ENCODE assay signal across 18 cellular contexts in genomic region chr17:60916043-60916442, GRCh38.
DNase-seq lines count a peak whose midpoint lies in the region; ATAC-seq, FAIRE-seq and TF ChIP-seq lines count a peak whose summit lies in the region.
"Had no signal": no experiment of that assay in that cellular context is flagged by ENCODE, and none has a peak within 500 bp of the region (broad histone marks: within the 10 kb centered on the region; RNA-seq: fewer than 3 reads in every experiment).

No MANE protein-coding gene starts in this region.

- no peak for TF ChIP-seq RAD21 in HCT116 (IDR thresholded peaks at IDR 0.05; ENCODE audit: low read depth)

- intact Hi-C loops in HCT116 (cut with micrococcal nuclease) (no loop called here), cardiac septum (cut with DNase I) (no loop called here)

- ATAC-seq in HCT116, result no peak

- H4K20me1 ChIP-seq in HCT116 (ENCODE audit: insufficient read depth), result no peaks in the 10 kb centered on the region
- H4K20me1 ChIP-seq: BLaER1 treated with 17β-estradiol and CSF1 and Interleukin-3, amounts not matched to agents 10 nM and 100 nM had no signal

- no peak overlapping the region for H3K4me3 ChIP-seq in HCT116 (replicated peaks in 1 of 2; ENCODE audit: low read depth in 1 of 2, low read length in 2 of 2)
- peak overlapping the region; percentile 29 for H3K4me3 ChIP-seq in adipocyte (ENCODE audit: low read length)
- H3K4me3 ChIP-seq: BLaER1 treated with 17β-estradiol and CSF1 and Interleukin-3, amounts not matched to agents 10 nM and 100 nM; HAP-1 had no signal

- no peaks in the 10 kb centered on the region for H3K4me1 ChIP-seq in HCT116 (ENCODE audit: control insufficient read depth in 1 of 2, insufficient read depth in 2 of 2, low read length in 2 of 2)
- no peaks in the 10 kb centered on the region for H3K4me1 ChIP-seq in adipocyte (ENCODE audit: control insufficient read depth, insufficient read depth, low read length)
- H3K4me1 ChIP-seq: BLaER1 treated with 17β-estradiol and CSF1 and Interleukin-3, amounts not matched to agents 10 nM and 100 nM; HAP-1 had no signal

- DNase-seq in ACHN (peak; percentile 13), HCT116 (ENCODE audit: low read depth, low spot score) (peak; percentile 3), adipocyte (ENCODE audit: low read depth) (no peak), urothelium cell line (ENCODE audit: low spot score) (no peak), cardiac septum (ENCODE audit: low spot score) (no peak)
- DNase-seq in activated CD4-positive, CD25-positive, alpha-beta regulatory T cell treated with anti-CD3 and anti-CD28 coated beads, Interleukin-2, amount 50 U/mL, for 72 hours, result no peak
- DNase-seq: Calu3; CD4-positive, CD25-positive, alpha-beta regulatory T cell; DMS 273 treated with DMSO at 0.1 percent for 48 hours; DMS79 treated with DMSO at 0.1 percent for 48 hours; EL; GOT3; KBM-7 had no signal

- POLR2A ChIA-PET in HCT116 (lab: Charles Lee), result no interaction called here

- no peak overlapping the region for H3K4me2 ChIP-seq in HCT116 (ENCODE audit: low read length)
- H3K4me2 ChIP-seq: BLaER1 treated with 17β-estradiol and CSF1 and Interleukin-3, amounts not matched to agents 10 nM and 100 nM had no signal

- peak; percentile 93 for FAIRE-seq in urothelium cell line (lab: Jason Lieb, UNC)
- FAIRE-seq: G401.6, GM12891, HTR-8/SVneo had no signal

- RAD21 ChIA-PET in HCT116 (lab: Charles Lee; ENCODE audit: low non-redundant PET in 1 of 2, low total read pairs in 2 of 2, uncharacterized antibody in 2 of 2, unreplicated experiment in 2 of 2), result no interaction called here

- H3K9ac ChIP-seq in HCT116 (ENCODE audit: low read length), result no peak overlapping the region
- H3K9ac ChIP-seq in adipocyte (ENCODE audit: low read length), result no peak overlapping the region
- H3K9ac ChIP-seq: BLaER1 treated with 17β-estradiol and CSF1 and Interleukin-3, amounts not matched to agents 10 nM and 100 nM had no signal

- in situ Hi-C loops in ACHN (cut with HindIII; ENCODE audit: low pct_ligation_motif_present, low pct_unique_long_range_greater_than_20kb, low sequenced_read_pairs), result no loop called here

- no peaks in the 10 kb centered on the region for H3K79me2 ChIP-seq in HCT116 (ENCODE audit: insufficient read depth, low read length)

- no peak overlapping the region for H3K27ac ChIP-seq in HCT116 (ENCODE audit: low read depth, low read length)
- H3K27ac ChIP-seq: BLaER1 treated with 17β-estradiol and CSF1 and Interleukin-3, amounts not matched to agents 10 nM and 100 nM had no signal

- H3K36me3 ChIP-seq in HCT116 (ENCODE audit: control insufficient read depth in 1 of 2, insufficient read depth in 2 of 2, low read length in 2 of 2), result no peaks in the 10 kb centered on the region
- H3K36me3 ChIP-seq in adipocyte (ENCODE audit: control insufficient read depth, insufficient read depth, low read length, severe bottlenecking), result no peaks in the 10 kb centered on the region
- H3K36me3 ChIP-seq: BLaER1 treated with 17β-estradiol and CSF1 and Interleukin-3, amounts not matched to agents 10 nM and 100 nM; HAP-1 had no signal

- H2AFZ ChIP-seq in HCT116 (ENCODE audit: low read depth, low read length, poor library complexity, severe bottlenecking), result no peak overlapping the region

- no peak for TF ChIP-seq CTCF in HCT116 (IDR thresholded peaks at IDR 0.05 in 2 of 3, conservative IDR thresholded peaks at IDR 0.05 in 1 of 3; ENCODE audit: borderline replicate concordance in 1 of 3, insufficient read depth in 1 of 3, low read depth in 2 of 3, low read length in 2 of 3)

- no TSS peak for BruUV-seq in HCT116 (replicated peaks; lab: Mats Ljungman, UMichigan)

- H3K9me3 ChIP-seq in HCT116 (ENCODE audit: control insufficient read depth in 1 of 2, insufficient read depth in 1 of 2, low read depth in 1 of 2, low read length in 2 of 2), result peaks cover 8 to 10% of the 10 kb centered on the region in 2 experiments; a peak in 2 of 4 replicates
- peaks cover 13% of the 10 kb centered on the region for H3K9me3 ChIP-seq in adipocyte (ENCODE audit: control insufficient read depth, low read length)

- CTCF ChIA-PET in HCT116 (lab: Charles Lee), result no interaction called here

- no peaks in the 10 kb centered on the region for H3K9me2 ChIP-seq in HCT116 (ENCODE audit: insufficient read depth)

- H3K27me3 ChIP-seq in HCT116 (ENCODE audit: insufficient read depth, low read length), result no peaks in the 10 kb centered on the region
- no peaks in the 10 kb centered on the region for H3K27me3 ChIP-seq in adipocyte (replicated peaks; ENCODE audit: control insufficient read depth, insufficient read depth, low read length)
- H3K27me3 ChIP-seq: BLaER1 treated with 17β-estradiol and CSF1 and Interleukin-3, amounts not matched to agents 10 nM and 100 nM had no signal

- TF ChIP-seq POLR2A in HCT116 (IDR thresholded peaks at IDR 0.05; ENCODE audit: borderline replicate concordance, extremely low read depth, insufficient read depth, insufficient read length), result no peak

TF ChIP-seq in HCT116, 20 proteins besides CTCF, POLR2A, EP300 and RAD21:
- peak; percentile 83; the same call in 1 of the 2 replicates for TF ChIP-seq CBX3 (IDR thresholded peaks at IDR 0.05; ENCODE audit: low read depth)
- no peak for TF ChIP-seq SP1 (IDR thresholded peaks at IDR 0.05; ENCODE audit: low read depth)

Comparison
In these comparisons a context has a peak if more than half of its experiments do, and no peak if none do; other contexts are left out.
1. DNase-seq: peak in ACHN (single experiment) and HCT116 (single experiment); none in adipocyte (single experiment), urothelium cell line (single experiment), activated CD4-positive, CD25-positive, alpha-beta regulatory T cell treated with anti-CD3 and anti-CD28 coated beads, Interleukin-2, amount 50 U/mL, for 72 hours (single experiment) and cardiac septum (single experiment).